ENCODE assay signal across 10 cellular contexts in genomic region chr3:114498779-114499370, GRCh38.
DNase-seq lines count a peak whose midpoint lies in the region; ATAC-seq, FAIRE-seq and TF ChIP-seq lines count a peak whose summit lies in the region.
"Had no signal": no experiment of that assay in that cellular context is flagged by ENCODE, and none has a peak within 500 bp of the region (broad histone marks: within the 10 kb centered on the region; RNA-seq: fewer than 3 reads in every experiment).

No MANE protein-coding gene starts in this region.

- peak overlapping the region; percentile 48; the same call in 1 of the 2 replicates for H3K4me2 ChIP-seq in K562 (ENCODE audit: insufficient read depth, low read length)

- H3K4me3 ChIP-seq in K562 (no peak overlapping the region), H7 (ENCODE audit: insufficient read depth, low read depth, low read length) (no peak overlapping the region)

- no peak for TF ChIP-seq CTCF in K562 (IDR thresholded peaks at IDR 0.05 in 2 of 3, conservative IDR thresholded peaks at IDR 0.05 in 1 of 3; ENCODE audit: insufficient read depth in 2 of 3, low read depth in 1 of 3, low read length in 3 of 3)

- no peaks in the 10 kb centered on the region for H3K9me3 ChIP-seq in K562 (replicated peaks; ENCODE audit: control insufficient read depth, insufficient read depth, low read depth, low read length)

- peaks cover 0 to 2% of the 10 kb centered on the region in 2 experiments; a peak in 2 of 5 replicates for H3K4me1 ChIP-seq in K562 (replicated peaks in 1 of 2; ENCODE audit: control insufficient read depth in 2 of 2, insufficient read depth in 2 of 2, low read length in 2 of 2)

- FAIRE-seq in K562 (lab: Jason Lieb, UNC) (peak; percentile 57), GM12892 (lab: Jason Lieb, UNC) (no peak)

- no TSS peak for BruUV-seq in K562 (replicated peaks; lab: Mats Ljungman, UMichigan)

- no peak for TF ChIP-seq RAD21 in K562 (CRISPR knock-in tag; conservative IDR thresholded peaks at IDR 0.05 in 1 of 2, IDR thresholded peaks at IDR 0.05 in 1 of 2)

- no peak overlapping the region for H3K27ac ChIP-seq in K562 (ENCODE audit: extremely low read depth, low read depth, low read length)

- no peaks in the 10 kb centered on the region for H3K36me3 ChIP-seq in K562 (ENCODE audit: control insufficient read depth, insufficient read depth, low read length)
- no peaks in the 10 kb centered on the region for H3K36me3 ChIP-seq in H7 (replicated peaks; ENCODE audit: control insufficient read depth, insufficient read depth, low read length)

- in situ Hi-C loops in K562 (cut with MboI) = no loop called here

- H3K79me2 ChIP-seq in K562 (ENCODE audit: control insufficient read depth, insufficient read depth, low read length) = no peaks in the 10 kb centered on the region

- DNase-seq in DMS153 (lab: John Stamatoyannopoulos, UW) = peak; percentile 73
- DNase-seq in NCI-H1417 (lab: John Stamatoyannopoulos, UW) = peak in 2 of 3 experiments; percentile 70 to 86
- DNase-seq in K562 (ENCODE audit: extremely low read depth in 1 of 4, low spot score in 3 of 4) = peak; percentile 11 to 60 (median 20)
- DNase-seq in mucosa of gallbladder (ENCODE audit: low spot score) = peak; percentile 62
- no peak for DNase-seq in GM12892 (ENCODE audit: insufficient read length)
- DNase-seq in NCI-H526 treated with DMSO at 0.1 percent for 48 hours (lab: John Stamatoyannopoulos, UW) = no peak
- no peak for DNase-seq in H7
- DNase-seq: activated CD4-positive, alpha-beta T cell treated with anti-CD3 and anti-CD28 coated beads for 36 hours; MM.1S had no signal

- WGBS in K562 (ENCODE audit: insufficient coverage, low coverage, missing lambda C conversion rate) = 2% methylated on average over 6 of the region's 6 CpGs

- intact Hi-C loops in K562 (cut with micrococcal nuclease) = no loop called here

- TF ChIP-seq EP300 in K562 (IDR thresholded peaks at IDR 0.05; ENCODE audit: low read length) = no peak

- no peaks in the 10 kb centered on the region for H3K27me3 ChIP-seq in K562 (ENCODE audit: control insufficient read depth in 2 of 2, insufficient read depth in 2 of 2, low read length in 2 of 2)
- H3K27me3 ChIP-seq in H7 (ENCODE audit: control insufficient read depth, insufficient read depth, low read length) = no peaks in the 10 kb centered on the region

- TF ChIP-seq POLR2A in K562 (conservative IDR thresholded peaks at IDR 0.05) = no peak
- no peak for TF ChIP-seq POLR2A in GM12892 (IDR thresholded peaks at IDR 0.05; ENCODE audit: low read depth, low read length)

- ATAC-seq in K562 (peak; percentile 94), GM19351 (IDR thresholded peaks at IDR 0.05; ENCODE audit: unreplicated experiment) (no peak)
- ATAC-seq: activated CD4-positive, alpha-beta T cell treated with anti-CD3 and anti-CD28 coated beads for 36 hours had no signal

- H3K9ac ChIP-seq in K562 (ENCODE audit: insufficient read depth in 1 of 2, low read depth in 2 of 2, low read length in 2 of 2) = no peak overlapping the region

- no peaks in the 10 kb centered on the region for H3K9me1 ChIP-seq in K562 (ENCODE audit: control insufficient read depth, insufficient read depth, low read length)

- POLR2A ChIA-PET in K562 (lab: Yijun Ruan, JAX) = no interaction called here

- no peaks in the 10 kb centered on the region for H4K20me1 ChIP-seq in K562 (replicated peaks; ENCODE audit: control insufficient read depth, insufficient read depth, low read length)

- H2AFZ ChIP-seq in K562 (ENCODE audit: low read depth, low read length) = peak overlapping the region; percentile 49

- CTCF ChIA-PET in K562 (lab: Yijun Ruan, JAX; ENCODE audit: low intra/inter-chr PET ratio) = no interaction called here

TF ChIP-seq in K562, 482 proteins besides CTCF, POLR2A, EP300 and RAD21 (continues in another document):
- peak; percentile 69; the same call in 1 of the 2 replicates for TF ChIP-seq MAFF (IDR thresholded peaks at IDR 0.05; ENCODE audit: low read length)
- TF ChIP-seq ATF7 (IDR thresholded peaks at IDR 0.05) = peak; percentile 78; the same call in 1 of the 2 replicates
- no peak for TF ChIP-seq ZBTB1 (CRISPR knock-in tag; IDR thresholded peaks at IDR 0.05; ENCODE audit: borderline replicate concordance, low read depth)
- TF ChIP-seq EWSR1 (IDR thresholded peaks at IDR 0.05; ENCODE audit: borderline replicate concordance, low read depth, partially characterized antibody) = no peak
- peak; percentile 68 for TF ChIP-seq ATF3 (IDR thresholded peaks at IDR 0.05)
- TF ChIP-seq ATF3 (CRISPR knock-in tag; conservative IDR thresholded peaks at IDR 0.05) = no peak
- no peak for TF ChIP-seq ATF1 (CRISPR knock-in tag; IDR thresholded peaks at IDR 0.05)
- TF ChIP-seq ATF1 (tag; IDR thresholded peaks at IDR 0.05) = peak; percentile 87
- TF ChIP-seq NFE2 (IDR thresholded peaks at IDR 0.05; ENCODE audit: low read depth) = peak; percentile 86
- TF ChIP-seq, protein P1, sequence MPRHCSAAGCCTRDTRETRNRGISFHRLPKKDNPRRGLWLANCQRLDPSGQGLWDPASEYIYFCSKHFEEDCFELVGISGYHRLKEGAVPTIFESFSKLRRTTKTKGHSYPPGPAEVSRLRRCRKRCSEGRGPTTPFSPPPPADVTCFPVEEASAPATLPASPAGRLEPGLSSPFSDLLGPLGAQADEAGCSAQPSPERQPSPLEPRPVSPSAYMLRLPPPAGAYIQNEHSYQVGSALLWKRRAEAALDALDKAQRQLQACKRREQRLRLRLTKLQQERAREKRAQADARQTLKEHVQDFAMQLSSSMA (CRISPR knock-in tag; IDR thresholded peaks at IDR 0.05) = no peak
- peak; percentile 78 for TF ChIP-seq C11orf30 (IDR thresholded peaks at IDR 0.05; ENCODE audit: low read depth)
- TF ChIP-seq JUND (IDR thresholded peaks at IDR 0.05; ENCODE audit: borderline replicate concordance, low read depth, low read length) = peak; percentile 53
- peak; percentile 79 for TF ChIP-seq JUND (tag; IDR thresholded peaks at IDR 0.05; ENCODE audit: borderline replicate concordance, low read depth, low read length)
- TF ChIP-seq EP400 (IDR thresholded peaks at IDR 0.05) = no peak
- TF ChIP-seq NR1H2 (CRISPR knock-in tag; IDR thresholded peaks at IDR 0.05) = no peak
- TF ChIP-seq MAFK (IDR thresholded peaks at IDR 0.05; ENCODE audit: low read length) = peak; percentile 56; the same call in 1 of the 2 replicates
- peak; percentile 69 for TF ChIP-seq MEIS2 (IDR thresholded peaks at IDR 0.05; ENCODE audit: partially characterized antibody)
- no peak for TF ChIP-seq ZMIZ1 (IDR thresholded peaks at IDR 0.05; ENCODE audit: low read depth in 2 of 2, low read length in 2 of 2)
- TF ChIP-seq, protein P2, sequence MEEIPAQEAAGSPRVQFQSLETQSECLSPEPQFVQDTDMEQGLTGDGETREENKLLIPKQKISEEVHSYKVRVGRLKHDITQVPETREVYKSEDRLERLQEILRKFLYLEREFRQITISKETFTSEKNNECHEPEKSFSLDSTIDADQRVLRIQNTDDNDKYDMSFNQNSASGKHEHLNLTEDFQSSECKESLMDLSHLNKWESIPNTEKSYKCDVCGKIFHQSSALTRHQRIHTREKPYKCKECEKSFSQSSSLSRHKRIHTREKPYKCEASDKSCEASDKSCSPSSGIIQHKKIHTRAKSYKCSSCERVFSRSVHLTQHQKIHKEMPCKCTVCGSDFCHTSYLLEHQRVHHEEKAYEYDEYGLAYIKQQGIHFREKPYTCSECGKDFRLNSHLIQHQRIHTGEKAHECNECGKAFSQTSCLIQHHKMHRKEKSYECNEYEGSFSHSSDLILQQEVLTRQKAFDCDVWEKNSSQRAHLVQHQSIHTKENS (CRISPR knock-in tag; IDR thresholded peaks at IDR 0.05) = no peak
- TF ChIP-seq ZNF316 (IDR thresholded peaks at IDR 0.05) = peak; percentile 76
- peak; percentile 84 for TF ChIP-seq CREM (IDR thresholded peaks at IDR 0.05; ENCODE audit: low read depth)
- TF ChIP-seq BACH1 (tag; IDR thresholded peaks at IDR 0.05) = peak; percentile 86
- peak; percentile 74 for TF ChIP-seq MAFG (tag; conservative IDR thresholded peaks at IDR 0.05)

Comparison
In these comparisons a context has a peak if more than half of its experiments do, and no peak if none do; other contexts are left out.
1. DNase-seq: peak in DMS153 (single experiment), NCI-H1417 (2 of 3), K562 (4 of 4) and mucosa of gallbladder (single experiment); none in GM12892 (single experiment), NCI-H526 treated with DMSO at 0.1 percent for 48 hours (single experiment) and H7 (single experiment).